Comparison of ENCODE assay signal across 13 cellular contexts in genomic region chr3:188976407-188976806, GRCh38.
"Had no signal": no experiment of that assay in that cellular context is flagged by ENCODE, and none has a peak within 500 bp of the region (broad histone marks: within the 10 kb centered on the region; RNA-seq: fewer than 3 reads in every experiment).

No MANE protein-coding gene starts in this region.

- H3K27ac ChIP-seq: left ventricle myocardium inferior, right atrium auricular region, WERI-Rb-1 had no signal

- H3K4me3 ChIP-seq: left ventricle myocardium inferior, right atrium auricular region, upper lobe of left lung had no signal

- H3K27me3 ChIP-seq: right atrium auricular region, upper lobe of left lung had no signal

- FAIRE-seq: frontal cortex had no signal

- H3K9me3 ChIP-seq: upper lobe of left lung had no signal

- ATAC-seq: effector memory CD8-positive, alpha-beta T cell had no signal

- H3K36me3 ChIP-seq: left ventricle myocardium inferior, right atrium auricular region, upper lobe of left lung, WERI-Rb-1 had no signal

- DNase-seq: activated CD4-positive, alpha-beta T cell treated with anti-CD3 and anti-CD28 coated beads, Interleukin-2, amount 50 U/mL, for 4 hours; activated naive CD8-positive, alpha-beta T cell treated with anti-CD3 and anti-CD28 coated beads for 36 hours; amniotic stem cell; effector memory CD8-positive, alpha-beta T cell; kidney glomerular epithelial cell; left ventricle myocardium inferior; stimulated activated CD4-positive, alpha-beta T cell treated with anti-CD3 and anti-CD28 coated beads, Interleukin-12 subunit alpha, Interleukin-12 subunit beta, amount 100 ng/mL, for 4 hours; stimulated activated CD4-positive, alpha-beta T cell treated with anti-CD3 and anti-CD28 coated beads, Interleukin-1b, Interleukin-23, amount 100 ng/mL, for 48 hours; stimulated activated naive CD4-positive, alpha-beta T cell treated with Interleukin-2 at 50 U/mL for 16 hours; upper lobe of left lung; WERI-Rb-1 had no signal
